1 cellular context compared by ENCODE assay signal in the genomic region with DNA sequence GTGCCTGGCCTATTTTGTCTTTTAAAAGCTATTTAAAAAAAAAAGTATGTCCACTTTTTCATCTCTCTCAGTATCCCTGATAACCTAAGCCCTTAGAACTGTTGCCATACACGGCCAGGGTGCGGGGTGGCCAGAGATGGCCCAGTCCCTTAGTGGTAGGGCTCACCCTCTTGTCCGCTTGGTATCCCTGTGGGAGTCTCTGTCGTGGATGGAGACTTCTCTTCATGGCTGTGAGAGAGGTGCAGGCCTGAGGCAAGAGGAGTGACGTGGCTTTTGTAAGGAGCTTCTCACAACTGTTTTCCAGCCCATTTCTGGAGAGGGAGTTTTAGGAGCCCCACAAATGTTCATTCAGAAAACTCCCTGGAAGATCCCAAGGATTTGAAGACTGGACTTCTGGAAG.
TF ChIP-seq lines count a peak whose summit lies in the region.

No MANE protein-coding gene starts in this region.

TF ChIP-seq in GM23338, 12 proteins besides CTCF, POLR2A, EP300 and RAD21 (continued from another document):
- TF ChIP-seq, protein P1, sequence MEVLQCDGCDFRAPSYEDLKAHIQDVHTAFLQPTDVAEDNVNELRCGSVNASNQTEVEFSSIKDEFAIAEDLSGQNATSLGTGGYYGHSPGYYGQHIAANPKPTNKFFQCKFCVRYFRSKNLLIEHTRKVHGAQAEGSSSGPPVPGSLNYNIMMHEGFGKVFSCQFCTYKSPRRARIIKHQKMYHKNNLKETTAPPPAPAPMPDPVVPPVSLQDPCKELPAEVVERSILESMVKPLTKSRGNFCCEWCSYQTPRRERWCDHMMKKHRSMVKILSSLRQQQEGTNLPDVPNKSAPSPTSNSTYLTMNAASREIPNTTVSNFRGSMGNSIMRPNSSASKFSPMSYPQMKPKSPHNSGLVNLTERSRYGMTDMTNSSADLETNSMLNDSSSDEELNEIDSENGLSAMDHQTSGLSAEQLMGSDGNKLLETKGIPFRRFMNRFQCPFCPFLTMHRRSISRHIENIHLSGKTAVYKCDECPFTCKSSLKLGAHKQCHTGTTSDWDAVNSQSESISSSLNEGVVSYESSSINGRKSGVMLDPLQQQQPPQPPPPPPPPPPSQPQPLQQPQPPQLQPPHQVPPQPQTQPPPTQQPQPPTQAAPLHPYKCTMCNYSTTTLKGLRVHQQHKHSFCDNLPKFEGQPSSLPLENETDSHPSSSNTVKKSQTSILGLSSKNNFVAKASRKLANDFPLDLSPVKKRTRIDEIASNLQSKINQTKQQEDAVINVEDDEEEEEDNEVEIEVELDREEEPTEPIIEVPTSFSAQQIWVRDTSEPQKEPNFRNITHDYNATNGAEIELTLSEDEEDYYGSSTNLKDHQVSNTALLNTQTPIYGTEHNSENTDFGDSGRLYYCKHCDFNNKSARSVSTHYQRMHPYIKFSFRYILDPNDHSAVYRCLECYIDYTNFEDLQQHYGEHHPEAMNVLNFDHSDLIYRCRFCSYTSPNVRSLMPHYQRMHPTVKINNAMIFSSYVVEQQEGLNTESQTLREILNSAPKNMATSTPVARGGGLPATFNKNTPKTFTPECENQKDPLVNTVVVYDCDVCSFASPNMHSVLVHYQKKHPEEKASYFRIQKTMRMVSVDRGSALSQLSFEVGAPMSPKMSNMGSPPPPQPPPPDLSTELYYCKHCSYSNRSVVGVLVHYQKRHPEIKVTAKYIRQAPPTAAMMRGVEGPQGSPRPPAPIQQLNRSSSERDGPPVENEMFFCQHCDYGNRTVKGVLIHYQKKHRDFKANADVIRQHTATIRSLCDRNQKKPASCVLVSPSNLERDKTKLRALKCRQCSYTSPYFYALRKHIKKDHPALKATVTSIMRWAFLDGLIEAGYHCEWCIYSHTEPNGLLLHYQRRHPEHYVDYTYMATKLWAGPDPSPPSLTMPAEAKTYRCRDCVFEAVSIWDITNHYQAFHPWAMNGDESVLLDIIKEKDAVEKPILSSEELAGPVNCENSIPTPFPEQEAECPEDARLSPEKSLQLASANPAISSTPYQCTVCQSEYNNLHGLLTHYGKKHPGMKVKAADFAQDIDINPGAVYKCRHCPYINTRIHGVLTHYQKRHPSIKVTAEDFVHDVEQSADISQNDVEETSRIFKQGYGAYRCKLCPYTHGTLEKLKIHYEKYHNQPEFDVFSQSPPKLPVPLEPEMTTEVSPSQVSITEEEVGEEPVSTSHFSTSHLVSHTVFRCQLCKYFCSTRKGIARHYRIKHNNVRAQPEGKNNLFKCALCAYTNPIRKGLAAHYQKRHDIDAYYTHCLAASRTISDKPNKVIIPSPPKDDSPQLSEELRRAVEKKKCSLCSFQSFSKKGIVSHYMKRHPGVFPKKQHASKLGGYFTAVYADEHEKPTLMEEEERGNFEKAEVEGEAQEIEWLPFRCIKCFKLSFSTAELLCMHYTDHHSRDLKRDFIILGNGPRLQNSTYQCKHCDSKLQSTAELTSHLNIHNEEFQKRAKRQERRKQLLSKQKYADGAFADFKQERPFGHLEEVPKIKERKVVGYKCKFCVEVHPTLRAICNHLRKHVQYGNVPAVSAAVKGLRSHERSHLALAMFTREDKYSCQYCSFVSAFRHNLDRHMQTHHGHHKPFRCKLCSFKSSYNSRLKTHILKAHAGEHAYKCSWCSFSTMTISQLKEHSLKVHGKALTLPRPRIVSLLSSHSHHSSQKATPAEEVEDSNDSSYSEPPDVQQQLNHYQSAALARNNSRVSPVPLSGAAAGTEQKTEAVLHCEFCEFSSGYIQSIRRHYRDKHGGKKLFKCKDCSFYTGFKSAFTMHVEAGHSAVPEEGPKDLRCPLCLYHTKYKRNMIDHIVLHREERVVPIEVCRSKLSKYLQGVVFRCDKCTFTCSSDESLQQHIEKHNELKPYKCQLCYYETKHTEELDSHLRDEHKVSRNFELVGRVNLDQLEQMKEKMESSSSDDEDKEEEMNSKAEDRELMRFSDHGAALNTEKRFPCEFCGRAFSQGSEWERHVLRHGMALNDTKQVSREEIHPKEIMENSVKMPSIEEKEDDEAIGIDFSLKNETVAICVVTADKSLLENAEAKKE (CRISPR knock-in tag; IDR thresholded peaks at IDR 0.05), result no peak
- TF ChIP-seq POLR2AphosphoS5 (IDR thresholded peaks at IDR 0.05; ENCODE audit: low read depth), result no peak
- no peak for TF ChIP-seq ZNF331 (CRISPR knock-in tag; IDR thresholded peaks at IDR 0.05; ENCODE audit: low read depth)
- TF ChIP-seq NANOG (IDR thresholded peaks at IDR 0.05; ENCODE audit: borderline replicate concordance), result no peak
